ENCODE assay signal across 1 cellular context in the genomic region with DNA sequence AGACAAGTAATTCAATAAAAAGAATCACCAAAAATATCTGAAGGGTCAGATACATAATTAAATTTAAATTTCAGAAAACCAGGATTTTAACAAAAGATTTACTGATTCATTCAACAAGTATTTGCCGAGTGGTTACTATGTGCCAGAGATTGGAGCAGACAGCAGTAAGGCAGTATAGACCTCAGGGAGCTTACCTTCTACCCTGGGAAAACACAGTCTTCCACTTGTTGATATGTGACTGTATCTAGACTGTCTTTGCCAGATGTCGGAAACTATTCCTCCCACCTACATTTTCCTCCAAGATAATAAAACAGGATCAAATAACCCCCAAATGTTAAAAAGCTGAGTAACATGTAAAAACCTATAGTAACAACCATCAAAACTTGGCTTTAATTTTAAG.
TF ChIP-seq lines count a peak whose summit lies in the region.

No MANE protein-coding gene starts in this region.

TF ChIP-seq in HEK293, 187 proteins besides CTCF, POLR2A, EP300 and RAD21:
- TF ChIP-seq TSHZ1 (tag by site-specific recombination; IDR thresholded peaks at IDR 0.05; ENCODE audit: borderline replicate concordance) (no peak), SCRT1 (tag by site-specific recombination; IDR thresholded peaks at IDR 0.05; ENCODE audit: borderline replicate concordance) (peak; percentile 84), ZNF223 (tag by site-specific recombination; IDR thresholded peaks at IDR 0.05) (no peak), SCRT2 (tag by site-specific recombination; IDR thresholded peaks at IDR 0.05) (peak; percentile 95)
TF ChIP-seq in HEK293: peak in this region for 2.
